9 cellular contexts compared by ENCODE assay signal in the genomic region with DNA sequence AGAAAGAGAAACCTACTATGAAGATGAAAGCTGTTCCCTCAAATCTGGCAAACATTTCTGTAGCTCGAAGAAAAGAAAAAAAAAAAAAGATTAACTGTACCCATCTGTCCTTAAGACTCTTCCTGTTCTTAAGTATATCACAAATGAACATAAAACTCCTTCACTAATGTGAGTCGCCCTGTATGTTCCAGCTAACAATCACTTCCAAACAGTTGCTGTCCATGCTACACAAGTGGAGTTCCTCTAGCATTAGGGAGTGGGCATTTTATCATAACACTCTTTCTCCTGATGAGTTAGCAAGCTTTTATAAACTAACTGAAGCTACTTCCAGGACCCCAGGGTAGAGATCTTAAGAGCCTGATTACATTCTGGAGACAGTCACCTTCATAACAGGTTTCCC.
DNase-seq lines count a peak whose midpoint lies in the region; ATAC-seq, FAIRE-seq and TF ChIP-seq lines count a peak whose summit lies in the region.
"Had no signal": no experiment of that assay in that cellular context is flagged by ENCODE, and none has a peak within 500 bp of the region (broad histone marks: within the 10 kb centered on the region; RNA-seq: fewer than 3 reads in every experiment).

No MANE protein-coding gene starts in this region.

- DNase-seq in AG08395 (ENCODE audit: low spot score) (peak; percentile 6), H54 (ENCODE audit: insufficient read length, low spot score) (no peak), kidney tubule cell (ENCODE audit: low spot score) (peak; percentile 17), NAMALWA (ENCODE audit: low spot score) (no peak), NCI-H128 (lab: John Stamatoyannopoulos, UW; ENCODE audit: unreplicated experiment) (no peak), SW 1271 (lab: John Stamatoyannopoulos, UW) (no peak)
- DNase-seq: KG1 had no signal

- peak overlapping the region; percentile 43 for H3K27ac Mint-ChIP-seq in activated naive CD8-positive, alpha-beta T cell

- peak overlapping the region; percentile 63 for H3K4me3 Mint-ChIP-seq in activated naive CD8-positive, alpha-beta T cell

- no peaks in the 10 kb centered on the region for H3K27me3 Mint-ChIP-seq in activated naive CD8-positive, alpha-beta T cell

- peak; percentile 89 for FAIRE-seq in H54 (lab: Jason Lieb, UNC)

- peaks cover 2% of the 10 kb centered on the region for H3K36me3 Mint-ChIP-seq in activated naive CD8-positive, alpha-beta T cell

- no peaks in the 10 kb centered on the region for H3K9me3 Mint-ChIP-seq in activated naive CD8-positive, alpha-beta T cell (ENCODE audit: low read depth)

- TF ChIP-seq POLR2A in H54 (IDR thresholded peaks at IDR 0.05; ENCODE audit: low read depth, low read length) = no peak

- H3K4me1 Mint-ChIP-seq in activated naive CD8-positive, alpha-beta T cell (ENCODE audit: low read depth) = peaks cover 90% of the 10 kb centered on the region

- ATAC-seq in HG03342 (IDR thresholded peaks at IDR 0.05; ENCODE audit: unreplicated experiment) = no peak

Comparison
In these comparisons a context has a peak if more than half of its experiments do, and no peak if none do; other contexts are left out.
1. DNase-seq: peak in AG08395 (single experiment) and kidney tubule cell (single experiment); none in H54 (single experiment), NAMALWA (single experiment), NCI-H128 (single experiment) and SW 1271 (0 of 2).